In the genomic region with DNA sequence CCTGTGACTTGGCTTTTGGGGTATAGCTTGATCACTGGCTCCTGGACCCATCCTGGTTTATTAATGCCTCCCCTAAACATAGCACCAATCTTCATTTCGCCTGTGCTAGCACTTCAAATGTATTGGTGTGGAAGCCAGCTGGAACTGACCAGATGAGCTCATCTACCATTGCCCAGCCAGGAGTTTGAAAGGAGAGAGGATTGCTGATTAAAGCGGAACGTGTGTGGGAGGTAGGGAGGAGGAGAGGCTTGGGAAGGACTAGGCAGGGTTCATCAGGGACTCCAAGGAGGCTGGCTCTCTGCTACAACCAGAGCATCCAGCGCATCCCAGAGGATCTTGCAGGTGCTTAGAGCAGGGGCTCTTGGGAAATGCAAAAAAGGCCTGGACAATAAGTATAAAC, we compare ENCODE assay signal across 24 cellular contexts. TPM values are rescaled to one million over a fixed set of nuclear protein-coding genes. Genes with fewer than 3 reads are reported as not detected.
DNase-seq lines count a peak whose midpoint lies in the region; ATAC-seq and TF ChIP-seq lines count a peak whose summit lies in the region.
"Had no signal": no experiment of that assay in that cellular context is flagged by ENCODE, and none has a peak within 500 bp of the region (broad histone marks: within the 10 kb centered on the region; RNA-seq: fewer than 3 reads in every experiment).

No MANE protein-coding gene starts in this region.

- no peaks in the 10 kb centered on the region for H4K20me1 ChIP-seq in H9 (ENCODE audit: control insufficient read depth, insufficient read depth, insufficient read length)

- in situ Hi-C loops in astrocyte of the cerebellum (cut with HindIII; ENCODE audit: low sequenced_read_pairs) = no loop called here

- H3K56ac ChIP-seq in H9 (ENCODE audit: insufficient read length, low read depth, low read length) (no peak overlapping the region), mesendoderm (ENCODE audit: low read length) (no peak overlapping the region)

- no peak overlapping the region for H4K91ac ChIP-seq in H9 (ENCODE audit: insufficient read length, low read depth, low read length)

- peak overlapping the region; percentile 34; the same call in 1 of the 2 replicates for H3K14ac ChIP-seq in H9 (ENCODE audit: insufficient read depth, low read length)

- no peaks in the 10 kb centered on the region for H3K4me1 ChIP-seq in H9 (ENCODE audit: insufficient read depth, low read length)
- peaks cover 8% of the 10 kb centered on the region for H3K4me1 ChIP-seq in psoas muscle
- H3K4me1 ChIP-seq in BE2C = peaks cover 10% of the 10 kb centered on the region
- H3K4me1 ChIP-seq in endodermal cell (ENCODE audit: control insufficient read depth, insufficient read depth, low read length) = peaks cover 4% of the 10 kb centered on the region
- H3K4me1 ChIP-seq in mesendoderm (ENCODE audit: control insufficient read depth, low read depth, low read length) = no peaks in the 10 kb centered on the region

- H3K36me3 Mint-ChIP-seq in H9 (ENCODE audit: insufficient read depth in 1 of 3, low read depth in 3 of 3) = no peaks in the 10 kb centered on the region
- H3K36me3 Mint-ChIP-seq in endodermal cell (ENCODE audit: low read depth) = no peaks in the 10 kb centered on the region
- H3K36me3 Mint-ChIP-seq: activated naive CD4-positive, alpha-beta T cell treated with anti-CD3 and anti-CD28 coated beads, Interleukin-2, amount 10 ng/mL, durations not matched to agents 7 days and 5 days had no signal

- H3K79me2 ChIP-seq in H9 (ENCODE audit: insufficient read depth, low read length) (no peaks in the 10 kb centered on the region), mesendoderm (ENCODE audit: control insufficient read depth, insufficient read depth, low read length) (no peaks in the 10 kb centered on the region)

- no peak overlapping the region for H2BK12ac ChIP-seq in H9 (ENCODE audit: insufficient read length, low read depth, low read length)

- intact Hi-C loops in left ventricle myocardium superior (cut with micrococcal nuclease) = no loop called here
- intact Hi-C loops in psoas muscle (cut with DNase I) = no loop called here

- H3K79me1 ChIP-seq in H9 (ENCODE audit: insufficient read depth, low read depth, low read length, poor library complexity, severe bottlenecking) = no peaks in the 10 kb centered on the region
- no peaks in the 10 kb centered on the region for H3K79me1 ChIP-seq in mesendoderm (ENCODE audit: low read length)

- H2BK5ac ChIP-seq in H9 (ENCODE audit: insufficient read length, low read length) (no peak overlapping the region), mesendoderm (ENCODE audit: low read length) (no peak overlapping the region)

- no peak overlapping the region for H3K27ac ChIP-seq in H9 (ENCODE audit: insufficient read length, low read depth, low read length)
- H3K27ac ChIP-seq in psoas muscle = no peak overlapping the region
- no peak overlapping the region for H3K27ac ChIP-seq in endodermal cell (ENCODE audit: low read depth, low read length)
- no peak overlapping the region for H3K27ac ChIP-seq in mesendoderm (ENCODE audit: low read depth, low read length)
- H3K27ac ChIP-seq: epithelial cell of prostate, stomach, upper lobe of left lung had no signal

- no peak overlapping the region for H3T11ph ChIP-seq in H9 (ENCODE audit: low read length)

- H4K8ac ChIP-seq in H9 (replicated peaks; ENCODE audit: insufficient read length, low read depth, low read length) = no peak overlapping the region
- H4K8ac ChIP-seq in mesendoderm (ENCODE audit: low read depth, low read length) = no peak overlapping the region

- H2BK120ac ChIP-seq in H9 (ENCODE audit: low read depth, low read length, poor library complexity, severe bottlenecking) (no peak overlapping the region), mesendoderm (ENCODE audit: low read depth, low read length) (no peak overlapping the region)

- no peak overlapping the region for H3K4ac ChIP-seq in H9 (ENCODE audit: low read depth, low read length)
- no peak overlapping the region for H3K4ac ChIP-seq in mesendoderm (ENCODE audit: low read depth, low read length)

- H3K4me1 Mint-ChIP-seq in H9 = peaks cover 4% of the 10 kb centered on the region in 2 experiments
- peaks cover 9% of the 10 kb centered on the region for H3K4me1 Mint-ChIP-seq in endodermal cell
- H3K4me1 Mint-ChIP-seq: activated CD4-positive, alpha-beta memory T cell treated with anti-CD3 and anti-CD28 coated beads, Interleukin-2, amount 10 ng/mL, durations not matched to agents 7 days and 5 days; activated naive CD4-positive, alpha-beta T cell treated with anti-CD3 and anti-CD28 coated beads, Interleukin-2, amount 10 ng/mL, durations not matched to agents 7 days and 5 days had no signal

- H3K9me3 Mint-ChIP-seq in H9 = no peaks in the 10 kb centered on the region
- peaks cover 2% of the 10 kb centered on the region for H3K9me3 Mint-ChIP-seq in endodermal cell
- H3K9me3 Mint-ChIP-seq: activated CD4-positive, alpha-beta memory T cell treated with anti-CD3 and anti-CD28 coated beads, Interleukin-2, amount 10 ng/mL, durations not matched to agents 7 days and 5 days; activated naive CD4-positive, alpha-beta T cell treated with anti-CD3 and anti-CD28 coated beads, Interleukin-2, amount 10 ng/mL, durations not matched to agents 7 days and 5 days; activated T-cell treated with anti-CD3 and anti-CD28 coated beads, Interleukin-2, amount 50 U/mL, for 24 hours; CD8-positive, alpha-beta memory T cell; neural crest cell had no signal

- WGBS in H9 (ENCODE audit: extremely low coverage, insufficient read length, low lambda C conversion rate) = no CpG with 5 or more reads among the region's 4 CpGs
- 14 to 30% (median 24%) methylated on average over 4 of the region's 4 CpGs for whole genome bisulfite sequencing in psoas muscle, 3 donors
- 86 to 88% methylated on average over 3 to 4 of the region's 4 CpGs for WGBS in endodermal cell (ENCODE audit: insufficient coverage in 1 of 2, insufficient read length in 1 of 2), 2 experiments
- no CpG with 5 or more reads among the region's 4 CpGs for WGBS in mesendoderm (ENCODE audit: extremely low coverage, insufficient coverage, low lambda C conversion rate)

- H3K23ac ChIP-seq in H9 (ENCODE audit: insufficient read length, low read depth, low read length) = no peak overlapping the region
- H3K23ac ChIP-seq in mesendoderm (ENCODE audit: low read length) = no peak overlapping the region

- H3K27me3 Mint-ChIP-seq in H9 (ENCODE audit: low read depth) = peaks cover 11% of the 10 kb centered on the region
- peaks cover 66% of the 10 kb centered on the region for H3K27me3 Mint-ChIP-seq in endodermal cell (ENCODE audit: insufficient read depth)

- H3K4me3 Mint-ChIP-seq in H9 = no peak overlapping the region
- H3K4me3 Mint-ChIP-seq in endodermal cell = no peak overlapping the region
- H3K4me3 Mint-ChIP-seq: activated CD4-positive, alpha-beta memory T cell treated with anti-CD3 and anti-CD28 coated beads, Interleukin-2, amount 10 ng/mL, durations not matched to agents 7 days and 5 days; activated naive CD4-positive, alpha-beta T cell treated with anti-CD3 and anti-CD28 coated beads, Interleukin-2, amount 10 ng/mL, durations not matched to agents 7 days and 5 days; activated T-cell treated with anti-CD3 and anti-CD28 coated beads, Interleukin-2, amount 50 U/mL, for 24 hours; CD8-positive, alpha-beta memory T cell; IgD-negative memory B cell; neural crest cell had no signal

- H4K5ac ChIP-seq in H9 (ENCODE audit: insufficient read length, low read depth, low read length) (no peak overlapping the region), mesendoderm (ENCODE audit: low read length) (no peak overlapping the region)

- peak; percentile 97 for ATAC-seq in left ventricle myocardium superior
- peak; percentile 82 to 96 (median 93) for ATAC-seq in psoas muscle

- DNase-seq in H9 = no peak
- DNase-seq in astrocyte of the cerebellum (ENCODE audit: low read depth) = peak; percentile 70
- DNase-seq in left ventricle myocardium superior = no peak
- no peak for DNase-seq in psoas muscle
- no peak for DNase-seq in BE2C
- no peak for DNase-seq in A172 (ENCODE audit: low spot score)
- DNase-seq in endodermal cell = no peak
- no peak for DNase-seq in mesendoderm
- DNase-seq: activated CD4-positive, alpha-beta memory T cell treated with anti-CD3 and anti-CD28 coated beads, Interleukin-2, amount 10 ng/mL, durations not matched to agents 7 days and 5 days; activated naive CD4-positive, alpha-beta T cell treated with anti-CD3 and anti-CD28 coated beads, Interleukin-2, amount 10 ng/mL, durations not matched to agents 7 days and 5 days; activated T-cell treated with anti-CD3 and anti-CD28 coated beads, Interleukin-2, amount 50 U/mL, for 24 hours; CD8-positive, alpha-beta memory T cell; dermis blood vessel endothelial cell; MM.1S; NCI-H187; NCI-H510A; right lobe of liver; stimulated activated CD4-positive, alpha-beta T cell treated with anti-CD3 and anti-CD28 coated beads, Interleukin-2, amount 100 ng/mL, for 24 hours; stomach; T-helper 2 cell; upper lobe of left lung had no signal

- H3K23me2 ChIP-seq in H9 (ENCODE audit: insufficient read length, low read depth, low read length, poor library complexity, severe bottlenecking) = no peaks in the 10 kb centered on the region

- H2AFZ ChIP-seq in H9 (ENCODE audit: low read length) = no peak overlapping the region

- H2AK5ac ChIP-seq in H9 (ENCODE audit: insufficient read length, low read length) (no peak overlapping the region), mesendoderm (ENCODE audit: low read length) (no peak overlapping the region)

- H2BK20ac ChIP-seq in H9 (ENCODE audit: low read depth, low read length, poor library complexity, severe bottlenecking) = no peak overlapping the region

- H3K18ac ChIP-seq in H9 (ENCODE audit: insufficient read length, low read depth, low read length) = no peak overlapping the region
- H3K18ac ChIP-seq in mesendoderm (ENCODE audit: low read length) = no peak overlapping the region

- no peaks in the 10 kb centered on the region for H3K9me3 ChIP-seq in H9 (ENCODE audit: control insufficient read depth, low read depth, low read length)
- H3K9me3 ChIP-seq in psoas muscle = no peaks in the 10 kb centered on the region
- no peaks in the 10 kb centered on the region for H3K9me3 ChIP-seq in BE2C
- peaks cover 5% of the 10 kb centered on the region for H3K9me3 ChIP-seq in endodermal cell (ENCODE audit: control insufficient read depth, low read length)
- H3K9me3 ChIP-seq: right lobe of liver, stomach, upper lobe of left lung had no signal

- H3K4me2 ChIP-seq in H9 (ENCODE audit: insufficient read depth, insufficient read length, low read length) = no peak overlapping the region
- H3K4me2 ChIP-seq in mesendoderm (ENCODE audit: low read length) = no peak overlapping the region

- H2BK15ac ChIP-seq in H9 (ENCODE audit: low read depth, low read length) (no peak overlapping the region), mesendoderm (replicated peaks; ENCODE audit: low read depth) (no peak overlapping the region)

- H3K9ac ChIP-seq in H9 (ENCODE audit: extremely low read depth, insufficient read length, low read length) (no peak overlapping the region), endodermal cell (ENCODE audit: extremely low read depth, low read length, poor library complexity, severe bottlenecking) (no peak overlapping the region), mesendoderm (ENCODE audit: low read length) (no peak overlapping the region)

- H3K4me3 ChIP-seq in astrocyte of the cerebellum (ENCODE audit: low read depth, low read length) (no peak overlapping the region), psoas muscle (no peak overlapping the region), BE2C (ENCODE audit: low read depth, low read length) (no peak overlapping the region), endodermal cell (ENCODE audit: low read length) (no peak overlapping the region), mesendoderm (ENCODE audit: low read length) (no peak overlapping the region)
- H3K4me3 ChIP-seq: right lobe of liver, stomach, upper lobe of left lung had no signal

- TF ChIP-seq CTCF in H9 (conservative IDR thresholded peaks at IDR 0.05) = no peak
- TF ChIP-seq CTCF in astrocyte of the cerebellum (IDR thresholded peaks at IDR 0.05; ENCODE audit: low read depth, low read length, missing control alignments) = no peak
- no peak for TF ChIP-seq CTCF in psoas muscle (IDR thresholded peaks at IDR 0.05)
- no peak for TF ChIP-seq CTCF in BE2C (IDR thresholded peaks at IDR 0.05; ENCODE audit: low read depth, low read length)
- TF ChIP-seq CTCF in endodermal cell (conservative IDR thresholded peaks at IDR 0.05) = no peak

- H3K36me3 ChIP-seq in psoas muscle (ENCODE audit: insufficient read depth in 1 of 2, low read depth in 1 of 2) (no peaks in the 10 kb centered on the region), BE2C (no peaks in the 10 kb centered on the region), endodermal cell (ENCODE audit: control insufficient read depth, insufficient read depth, low read length) (no peaks in the 10 kb centered on the region), mesendoderm (ENCODE audit: control insufficient read depth, insufficient read depth, low read length) (no peaks in the 10 kb centered on the region)
- H3K36me3 ChIP-seq: right lobe of liver, stomach, upper lobe of left lung had no signal

- H3K27ac Mint-ChIP-seq in H9 (0 out of 7 replicates have a peak overlapping the region, but pooled peaks of 1 of the 3 experiments have one; percentile 5), endodermal cell (no peak overlapping the region)
- H3K27ac Mint-ChIP-seq: activated CD4-positive, alpha-beta memory T cell treated with anti-CD3 and anti-CD28 coated beads, Interleukin-2, amount 10 ng/mL, durations not matched to agents 7 days and 5 days; activated naive CD4-positive, alpha-beta T cell treated with anti-CD3 and anti-CD28 coated beads, Interleukin-2, amount 10 ng/mL, durations not matched to agents 7 days and 5 days; activated T-cell treated with anti-CD3 and anti-CD28 coated beads, Interleukin-2, amount 50 U/mL, for 24 hours; CD8-positive, alpha-beta memory T cell had no signal

- H3K27me3 ChIP-seq in H9 (ENCODE audit: insufficient read depth, low read length) = no peaks in the 10 kb centered on the region
- H3K27me3 ChIP-seq in psoas muscle (ENCODE audit: insufficient read depth in 3 of 3, low read length in 2 of 3) = no peaks in the 10 kb centered on the region
- H3K27me3 ChIP-seq in BE2C = no peaks in the 10 kb centered on the region
- H3K27me3 ChIP-seq in endodermal cell (ENCODE audit: control insufficient read depth, insufficient read depth, low read length, poor library complexity, severe bottlenecking) = peaks cover 70% of the 10 kb centered on the region
- no peaks in the 10 kb centered on the region for H3K27me3 ChIP-seq in mesendoderm (ENCODE audit: insufficient read depth, low read length, poor library complexity)
- H3K27me3 ChIP-seq: right lobe of liver, stomach, upper lobe of left lung had no signal

RNA-seq across cellular contexts. Expression of a gene that starts 34.4 kb away (rescaled TPM):
- total RNA-seq in H9 (2021) (91.3 and 98.2 TPM in 2 replicates), left ventricle myocardium superior (12.8 TPM), psoas muscle (10 to 100 TPM; 10.8 to 59.9 (median 18.6) TPM), endodermal cell (10 to 100 TPM; 66.5 to 81.1 TPM)
- 1 to 10 TPM; 4.3 to 9.6 (median 4.8) TPM for polyA plus RNA-seq in psoas muscle
- polyA plus RNA-seq in BE2C (2012; ENCODE audit: insufficient read depth, insufficient read length, low read depth) = 57.2 TPM
- 0.10 and 0.59 TPM in 2 replicates for total RNA-seq in A172 (2014; rRNA removed; shearing (Covaris generic))
- polyA plus RNA-seq in endodermal cell (2013, experiment 1 of 2) = 51.9 TPM
- 48.9 TPM for polyA plus RNA-seq in endodermal cell (2013, experiment 2 of 2)
- 56.3 TPM for polyA plus RNA-seq in mesendoderm (2013, experiment 1 of 2)
- 55.9 TPM for polyA plus RNA-seq in mesendoderm (2013, experiment 2 of 2)
